Comparison of ENCODE assay signal across 8 cellular contexts in the genomic region with DNA sequence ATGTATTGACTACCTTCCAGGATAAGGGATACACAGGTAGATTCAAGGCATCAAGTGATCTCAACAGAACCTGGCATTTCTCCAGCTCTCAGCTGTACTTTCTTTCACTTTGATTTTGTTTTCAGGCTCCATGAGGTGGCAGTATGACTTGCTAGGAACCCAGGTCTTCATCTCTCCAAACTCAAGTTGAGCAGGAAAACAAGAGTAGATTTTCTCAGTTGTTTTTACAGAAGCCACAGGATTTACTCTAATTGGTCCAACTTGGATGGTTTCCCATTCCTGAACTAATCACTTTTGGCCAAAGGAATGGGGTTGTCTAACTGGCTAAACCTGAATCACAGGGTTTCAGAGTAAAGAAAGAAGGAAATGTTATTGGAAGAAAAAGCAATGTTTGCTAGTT.
DNase-seq lines count a peak whose midpoint lies in the region; ATAC-seq and TF ChIP-seq lines count a peak whose summit lies in the region.

No MANE protein-coding gene starts in this region.

- no peak overlapping the region for H3K4me2 ChIP-seq in DND-41 (ENCODE audit: insufficient read depth, low read length)
- H3K4me2 ChIP-seq in KMS-11 = no peak overlapping the region

- H4K20me1 ChIP-seq in DND-41 (ENCODE audit: insufficient read depth, low read length) (no peaks in the 10 kb centered on the region), KMS-11 (ENCODE audit: insufficient read depth) (no peaks in the 10 kb centered on the region)

- peak; percentile 30 for TF ChIP-seq CTCF in DND-41 (IDR thresholded peaks at IDR 0.05; ENCODE audit: borderline replicate concordance, extremely low read depth, low read length, poor library complexity, severe bottlenecking)
- peak; percentile 39; the same call in 1 of the 2 replicates for TF ChIP-seq CTCF in KMS-11 (conservative IDR thresholded peaks at IDR 0.05; ENCODE audit: low read depth, low read length)
- peak; percentile 46 for TF ChIP-seq CTCF in liver (IDR thresholded peaks at IDR 0.05; ENCODE audit: low read depth, low read length, missing input control)

- no peak for DNase-seq in DND-41
- DNase-seq in amniotic epithelial cell (ENCODE audit: low read depth) = peak; percentile 56
- DNase-seq in HAP-1 (ENCODE audit: low spot score in 2 of 2) = no peak

- in situ Hi-C loops in HAP-1 (cut with MboI; ENCODE audit: low sequenced_read_pairs) = no loop called here

- H3K4me1 ChIP-seq in DND-41 (ENCODE audit: insufficient read depth, low read length) = no peaks in the 10 kb centered on the region
- H3K4me1 ChIP-seq in KMS-11 (ENCODE audit: low read depth, poor library complexity, severe bottlenecking) = no peaks in the 10 kb centered on the region
- H3K4me1 ChIP-seq in liver (ENCODE audit: control insufficient read depth in 4 of 4, insufficient read depth in 4 of 4, low read length in 3 of 4) = peaks cover 0 to 8% (median 2%) of the 10 kb centered on the region in 4 donors
- H3K4me1 ChIP-seq in HAP-1 = peaks cover 18% of the 10 kb centered on the region

- H3K27me3 ChIP-seq in DND-41 (ENCODE audit: insufficient read depth, low read length, poor library complexity) = no peaks in the 10 kb centered on the region
- H3K27me3 ChIP-seq in KMS-11 (ENCODE audit: insufficient read depth, low read depth) = no peaks in the 10 kb centered on the region
- no peaks in the 10 kb centered on the region for H3K27me3 ChIP-seq in liver (ENCODE audit: control insufficient read depth in 4 of 4, insufficient read depth in 4 of 4, low read length in 3 of 4)
- no peaks in the 10 kb centered on the region for H3K27me3 ChIP-seq in HAP-1 (ENCODE audit: low read depth)

- H3K27ac ChIP-seq in DND-41 (ENCODE audit: low read length) (no peak overlapping the region), KMS-11 (no peak overlapping the region), liver (ENCODE audit: low read depth in 1 of 2, low read length in 2 of 2) (peak overlapping the region; percentile 24 to 27)

- TF ChIP-seq RAD21 in liver (IDR thresholded peaks at IDR 0.05) = peak; percentile 89 to 91

- no peaks in the 10 kb centered on the region for H3K79me2 ChIP-seq in DND-41 (ENCODE audit: insufficient read depth, low read length)
- H3K79me2 ChIP-seq in KMS-11 (ENCODE audit: insufficient read depth, low read depth) = no peaks in the 10 kb centered on the region

- no peak overlapping the region for H3K4me3 ChIP-seq in DND-41 (ENCODE audit: low read depth in 1 of 2, low read length in 2 of 2)
- H3K4me3 ChIP-seq in KMS-11 (IDR thresholded peaks at IDR 0.05; ENCODE audit: insufficient read depth, low read depth, low read length) = no peak overlapping the region
- H3K4me3 ChIP-seq in liver (ENCODE audit: low read depth in 1 of 3, low read length in 3 of 3) = no peak overlapping the region
- no peak overlapping the region for H3K4me3 ChIP-seq in HAP-1

- H3K36me3 ChIP-seq in DND-41 (ENCODE audit: insufficient read depth, low read length) (no peaks in the 10 kb centered on the region), KMS-11 (ENCODE audit: insufficient read depth) (no peaks in the 10 kb centered on the region), liver (ENCODE audit: control insufficient read depth in 4 of 4, insufficient read depth in 3 of 4, low read depth in 1 of 4, low read length in 3 of 4) (no peaks in the 10 kb centered on the region), HAP-1 (replicated peaks) (no peaks in the 10 kb centered on the region)

- ATAC-seq in DND-41 (ENCODE audit: insufficient read depth, low read depth) (no peak), HG02870 (IDR thresholded peaks at IDR 0.05; ENCODE audit: unreplicated experiment) (no peak), GM18873 (IDR thresholded peaks at IDR 0.05; ENCODE audit: low FRiP score, unreplicated experiment) (no peak), HG02610 (IDR thresholded peaks at IDR 0.05; ENCODE audit: unreplicated experiment) (no peak)

- H2AFZ ChIP-seq in DND-41 (ENCODE audit: low read depth, low read length) = no peak overlapping the region
- no peak overlapping the region for H2AFZ ChIP-seq in KMS-11 (ENCODE audit: low read depth)

- H3K9ac ChIP-seq in DND-41 (ENCODE audit: low read depth, low read length) = no peak overlapping the region
- H3K9ac ChIP-seq in KMS-11 = no peak overlapping the region
- no peak overlapping the region for H3K9ac ChIP-seq in liver (ENCODE audit: low read depth in 1 of 2, low read length in 2 of 2)

- H3K9me3 ChIP-seq in DND-41 (ENCODE audit: insufficient read depth, low read length, severe bottlenecking) = no peaks in the 10 kb centered on the region
- no peaks in the 10 kb centered on the region for H3K9me3 ChIP-seq in liver (ENCODE audit: control insufficient read depth in 4 of 4, low read length in 3 of 4)
- H3K9me3 ChIP-seq in HAP-1 = no peaks in the 10 kb centered on the region

TF ChIP-seq in liver, 16 proteins besides CTCF, POLR2A, EP300 and RAD21:
- TF ChIP-seq HNF4A (conservative IDR thresholded peaks at IDR 0.05) = peak; percentile 24 to 39
- peak; percentile 47 to 59 for TF ChIP-seq RXRA (IDR thresholded peaks at IDR 0.05)
- TF ChIP-seq EGR1 (IDR thresholded peaks at IDR 0.05; ENCODE audit: low read depth in 2 of 2) = no peak
- TF ChIP-seq, protein P1, sequence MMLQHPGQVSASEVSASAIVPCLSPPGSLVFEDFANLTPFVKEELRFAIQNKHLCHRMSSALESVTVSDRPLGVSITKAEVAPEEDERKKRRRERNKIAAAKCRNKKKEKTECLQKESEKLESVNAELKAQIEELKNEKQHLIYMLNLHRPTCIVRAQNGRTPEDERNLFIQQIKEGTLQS (IDR thresholded peaks at IDR 0.05) = no peak
- TF ChIP-seq SP1 (IDR thresholded peaks at IDR 0.05) = no peak
- no peak for TF ChIP-seq JUND (IDR thresholded peaks at IDR 0.05)
- TF ChIP-seq YY1 (IDR thresholded peaks at IDR 0.05) = peak; percentile 39
- no peak for TF ChIP-seq GABPA (IDR thresholded peaks at IDR 0.05 in 1 of 2, conservative IDR thresholded peaks at IDR 0.05 in 1 of 2)
- no peak for TF ChIP-seq HNF4G (IDR thresholded peaks at IDR 0.05)
- TF ChIP-seq, protein P2, sequence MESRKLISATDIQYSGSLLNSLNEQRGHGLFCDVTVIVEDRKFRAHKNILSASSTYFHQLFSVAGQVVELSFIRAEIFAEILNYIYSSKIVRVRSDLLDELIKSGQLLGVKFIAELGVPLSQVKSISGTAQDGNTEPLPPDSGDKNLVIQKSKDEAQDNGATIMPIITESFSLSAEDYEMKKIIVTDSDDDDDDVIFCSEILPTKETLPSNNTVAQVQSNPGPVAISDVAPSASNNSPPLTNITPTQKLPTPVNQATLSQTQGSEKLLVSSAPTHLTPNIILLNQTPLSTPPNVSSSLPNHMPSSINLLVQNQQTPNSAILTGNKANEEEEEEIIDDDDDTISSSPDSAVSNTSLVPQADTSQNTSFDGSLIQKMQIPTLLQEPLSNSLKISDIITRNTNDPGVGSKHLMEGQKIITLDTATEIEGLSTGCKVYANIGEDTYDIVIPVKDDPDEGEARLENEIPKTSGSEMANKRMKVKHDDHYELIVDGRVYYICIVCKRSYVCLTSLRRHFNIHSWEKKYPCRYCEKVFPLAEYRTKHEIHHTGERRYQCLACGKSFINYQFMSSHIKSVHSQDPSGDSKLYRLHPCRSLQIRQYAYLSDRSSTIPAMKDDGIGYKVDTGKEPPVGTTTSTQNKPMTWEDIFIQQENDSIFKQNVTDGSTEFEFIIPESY (IDR thresholded peaks at IDR 0.05) = no peak
- TF ChIP-seq MAX (IDR thresholded peaks at IDR 0.05) = no peak
- no peak for TF ChIP-seq FOXA1 (IDR thresholded peaks at IDR 0.05)

Comparison
In these comparisons a context has a peak if more than half of its experiments do, and no peak if none do; other contexts are left out.
1. H3K27ac ChIP-seq: peak in liver (2 of 2); none in DND-41 (single experiment) and KMS-11 (single experiment).
2. Peak in every context shown above with its lines, with median percentiles within 50 percentile points of each other: CTCF ChIP-seq.